Comparison of ENCODE assay signal across 11 cellular contexts in the genomic region with DNA sequence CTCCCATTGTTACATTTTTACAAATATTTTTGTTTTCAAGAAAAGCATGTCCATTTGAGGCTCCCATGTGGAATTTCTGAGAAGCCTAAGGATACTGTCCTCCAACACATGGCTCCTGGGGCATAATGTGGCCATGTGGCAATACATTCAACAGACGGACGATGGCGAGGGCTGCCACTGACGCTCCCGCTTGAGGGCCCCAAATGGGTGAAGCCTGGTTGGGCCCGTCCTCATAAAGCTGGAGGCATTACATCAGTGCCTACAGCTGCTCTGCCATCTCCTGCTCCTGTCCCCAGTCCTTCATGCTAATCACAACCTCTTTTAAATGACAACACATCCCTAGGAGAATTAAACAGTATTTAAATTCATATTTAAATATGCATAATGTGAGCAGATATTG.
"Had no signal": no experiment of that assay in that cellular context is flagged by ENCODE, and none has a peak within 500 bp of the region (broad histone marks: within the 10 kb centered on the region; RNA-seq: fewer than 3 reads in every experiment).

No MANE protein-coding gene starts in this region.

- DNase-seq: activated CD4-positive, alpha-beta T cell treated with anti-CD3 and anti-CD28 coated beads, Interleukin-2, amount 50 U/mL, for 48 hours; activated gamma-delta T cell treated with Interleukin-2 at 50 U/mL for 16 hours; dorsolateral prefrontal cortex; foreskin fibroblast; glutamatergic neuron; stimulated activated CD4-positive, alpha-beta T cell treated with anti-CD3 and anti-CD28 coated beads, Interleukin-4, amount 100 ng/mL, for 1 hour; stimulated activated naive CD8-positive, alpha-beta T cell treated with anti-CD3 and anti-CD28 coated beads, Interleukin-15, amount 100 ng/mL, for 72 hours; upper lobe of right lung had no signal

- H3K27me3 ChIP-seq: suprapubic skin, upper lobe of right lung had no signal

- H3K9me3 ChIP-seq: suprapubic skin, upper lobe of right lung had no signal

- ATAC-seq: stimulated activated naive CD8-positive, alpha-beta T cell treated with anti-CD3 and anti-CD28 coated beads, Interleukin-15, amount 100 ng/mL, for 72 hours had no signal

- H3K4me3 ChIP-seq: dorsolateral prefrontal cortex, skin epidermis, suprapubic skin, upper lobe of right lung had no signal

- H3K36me3 ChIP-seq: suprapubic skin had no signal

- H3K27ac ChIP-seq: epithelial cell of prostate had no signal
